10 cellular contexts compared by ENCODE assay signal in genomic region chr12:5945071-5946008, GRCh38. TPM values are rescaled to one million over a fixed set of nuclear protein-coding genes. Genes with fewer than 3 reads are reported as not detected.
A peak's percentile ranks its signal among the peaks of the same experiment; 100 is the strongest.
DNase-seq lines count a peak whose midpoint lies in the region; ATAC-seq, FAIRE-seq and TF ChIP-seq lines count a peak whose summit lies in the region.
"Had no signal": no experiment of that assay in that cellular context is flagged by ENCODE, and none has a peak within 500 bp of the region (broad histone marks: within the 10 kb centered on the region; RNA-seq: fewer than 3 reads in every experiment).

Gene ANO2, minus strand, starts transcription at chr12:5945259. Its CDS starts 42 bp downstream, at chr12:5945217.

- peaks cover 14% of the 10 kb centered on the region for H3K4me1 ChIP-seq in NT2/D1 (ENCODE audit: insufficient read depth, insufficient read length)
- peaks cover 0 to 12% (median 4%) of the 10 kb centered on the region in 3 donors for H3K4me1 ChIP-seq in gastroesophageal sphincter
- H3K4me1 ChIP-seq in pancreas, result no peaks in the 10 kb centered on the region

- WGBS in gastroesophageal sphincter (ENCODE audit: low coverage in 1 of 2), 2 donors, result 20 to 33% methylated on average over 6 to 7 of the region's 66 CpGs
- 4 to 10% methylated on average over 37 to 66 of the region's 66 CpGs for WGBS in pancreas, 2 donors
- WGBS in lower leg skin, 2 donors, result 17 to 25% methylated on average over 34 to 42 of the region's 66 CpGs

- H3K27me3 ChIP-seq in NT2/D1 (ENCODE audit: insufficient read depth, insufficient read length) (peaks cover 58% of the 10 kb centered on the region), gastroesophageal sphincter (peaks cover 76% of the 10 kb centered on the region), pancreas (peaks cover 0 to 14% (median 5%) of the 10 kb centered on the region in 4 donors)

- TF ChIP-seq CTCF in D721Med (IDR thresholded peaks at IDR 0.05; ENCODE audit: insufficient read depth, missing control alignments) (no peak), gastroesophageal sphincter (IDR thresholded peaks at IDR 0.05) (no peak), pancreas (IDR thresholded peaks at IDR 0.05) (no peak), lower leg skin (IDR thresholded peaks at IDR 0.05) (no peak)

- peak within 1 kb of the TSS; percentile 85 for H3K9ac ChIP-seq in NT2/D1 (ENCODE audit: insufficient read length, low read depth)

- ATAC-seq in gastroesophageal sphincter, result peak; percentile 70
- peak; percentile 35 to 71 (median 52) for ATAC-seq in pancreas

- DNase-seq in D721Med (ENCODE audit: insufficient read length, low spot score) (peak; percentile 46), NT2/D1 (ENCODE audit: low read depth, low spot score) (peak; percentile 88), pancreas (peak in 2 of 6 donors; percentile 43 to 64), lower leg skin (ENCODE audit: low spot score in 2 of 2) (no peak), T1000 (lab: John Stamatoyannopoulos, UW) (no peak), HK-2 (ENCODE audit: unreplicated experiment) (no peak), DMS53 (lab: John Stamatoyannopoulos, UW) (no peak)

- FAIRE-seq in D721Med (lab: Jason Lieb, UNC), result no peak
- no peak for FAIRE-seq in pancreas (lab: Jason Lieb, UNC)
- FAIRE-seq: GM18507 had no signal

- H3K27ac ChIP-seq in gastroesophageal sphincter (no peak within 1 kb of the TSS), pancreas (no peak within 1 kb of the TSS)

- TF ChIP-seq POLR2A in gastroesophageal sphincter (IDR thresholded peaks at IDR 0.05) (no peak), lower leg skin (IDR thresholded peaks at IDR 0.05) (no peak)

- H3K9me3 ChIP-seq in NT2/D1 (ENCODE audit: insufficient read depth, low read length) (peaks cover 6% of the 10 kb centered on the region; the same call in 1 of the 2 replicates), gastroesophageal sphincter (no peaks in the 10 kb centered on the region), pancreas (no peaks in the 10 kb centered on the region)

- no peaks in the 10 kb centered on the region for H3K36me3 ChIP-seq in NT2/D1 (ENCODE audit: insufficient read depth, insufficient read length, low read length)
- H3K36me3 ChIP-seq in gastroesophageal sphincter, result no peaks in the 10 kb centered on the region
- H3K36me3 ChIP-seq in pancreas, result no peaks in the 10 kb centered on the region

- peak within 1 kb of the TSS; percentile 81 for H3K4me3 ChIP-seq in NT2/D1 (ENCODE audit: insufficient read length, low read depth)
- H3K4me3 ChIP-seq in gastroesophageal sphincter, result peak within 1 kb of the TSS; percentile 18 to 47
- peak within 1 kb of the TSS in 3 of 4 donors; percentile 12 to 41 (median 26) for H3K4me3 ChIP-seq in pancreas
- no peak within 1 kb of the TSS for H3K4me3 ChIP-seq in lower leg skin (ENCODE audit: low read depth, poor library complexity, severe bottlenecking)

- intact Hi-C loops in pancreas (cut with DNase I) (no loop called here), lower leg skin (cut with DNase I; ENCODE audit: low total_unique reads) (no loop called here)

- no peak for TF ChIP-seq EP300 in gastroesophageal sphincter (IDR thresholded peaks at IDR 0.05)

RNA-seq across cellular contexts. Expression of gene ANO2, which starts in this region (rescaled TPM):
- total RNA-seq in gastroesophageal sphincter (10 to 100 TPM in 1 of 4 donors, 1 to 10 TPM in 3; 3.1 to 10.9 (median 6.7) TPM), pancreas (1 to 10 TPM in 2 of 6 donors, under 1 TPM in 4; 0.43 to 1.2 (median 0.81) TPM), lower leg skin (1 to 10 TPM in 3 of 4 donors, under 1 TPM in 1; 0.76 to 2.6 (median 1.8) TPM)
- polyA plus RNA-seq in pancreas, result 1 to 10 TPM; 2.2 to 2.4 TPM
- total RNA-seq: T-helper 1 cell treated with Interleukin-12 subunit alpha and Interleukin-12 subunit beta and Interleukin-4 antibody, amounts not matched to agents 30 ng/mL and 1 ng/mL, for 36 hours had no signal

Comparison
In these comparisons a context has a peak if more than half of its experiments do, and no peak if none do; other contexts are left out.
1. DNase-seq: peak in D721Med (single experiment) and NT2/D1 (single experiment); none in lower leg skin (0 of 2), T1000 (single experiment), HK-2 (single experiment) and DMS53 (single experiment).